In the genomic region with DNA sequence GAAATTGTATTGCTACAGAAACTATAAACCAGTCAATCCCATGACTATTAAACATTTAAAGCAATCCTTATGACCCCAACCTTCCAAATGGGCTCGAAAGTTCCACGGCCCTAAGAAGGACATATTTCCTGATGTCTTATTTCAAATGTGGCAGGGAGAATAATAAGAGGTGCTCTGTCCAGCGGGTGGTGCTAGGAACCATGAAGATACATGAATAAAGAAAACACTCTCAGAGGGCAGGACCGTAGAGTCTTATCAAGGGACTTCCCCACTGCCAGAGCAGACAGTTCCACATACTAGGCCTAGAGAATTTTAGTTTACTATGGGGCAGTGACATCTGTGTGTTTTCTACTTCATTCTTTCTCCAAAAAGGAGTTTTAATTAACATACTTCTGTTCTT, we compare ENCODE assay signal across 10 cellular contexts.
DNase-seq lines count a peak whose midpoint lies in the region; ATAC-seq and TF ChIP-seq lines count a peak whose summit lies in the region.
"Had no signal": no experiment of that assay in that cellular context is flagged by ENCODE, and none has a peak within 500 bp of the region (broad histone marks: within the 10 kb centered on the region; RNA-seq: fewer than 3 reads in every experiment).

No MANE protein-coding gene starts in this region.

- H3K4me3 ChIP-seq in A673 (ENCODE audit: low read depth, low read length, poor library complexity, severe bottlenecking) (no peak overlapping the region), GM23248 (no peak overlapping the region), RWPE2 (ENCODE audit: severe bottlenecking) (no peak overlapping the region), fibroblast of villous mesenchyme (ENCODE audit: low read depth, low read length) (no peak overlapping the region)
- H3K4me3 ChIP-seq: tibial nerve had no signal

- H3K27ac ChIP-seq in A673 (ENCODE audit: low read depth, low read length, poor library complexity, severe bottlenecking) (no peak overlapping the region), GM23248 (no peak overlapping the region), RWPE2 (ENCODE audit: poor library complexity, severe bottlenecking) (no peak overlapping the region)
- H3K27ac ChIP-seq: tibial nerve had no signal

- ATAC-seq in RWPE2 (ENCODE audit: low read depth) (peak; percentile 70), GM18502 (IDR thresholded peaks at IDR 0.05; ENCODE audit: poor library complexity, unreplicated experiment) (no peak), GM19023 (IDR thresholded peaks at IDR 0.05; ENCODE audit: unreplicated experiment) (no peak), HG02981 (IDR thresholded peaks at IDR 0.05; ENCODE audit: unreplicated experiment) (no peak)
- ATAC-seq: activated CD4-positive, alpha-beta T cell treated with anti-CD3 and anti-CD28 coated beads for 36 hours had no signal

- H3K9ac ChIP-seq in GM23248, result no peak overlapping the region

- POLR2A ChIA-PET in A673 (lab: Charles Lee; ENCODE audit: low non-redundant PET), result no interaction called here

- BruUV-seq in A673 (replicated peaks; lab: Mats Ljungman, UMichigan), result no TSS peak

- 45 to 49% methylated on average over 4 of the region's 4 CpGs for WGBS in GM23248 (ENCODE audit: low coverage in 1 of 2, low lambda C conversion rate in 2 of 2, missing lambda C conversion rate in 2 of 2), 2 experiments

- H2AFZ ChIP-seq in GM23248, result no peak overlapping the region

- H3K4me2 ChIP-seq in GM23248 (ENCODE audit: unreplicated experiment), result no peak overlapping the region

- intact Hi-C loops in A673 (cut with micrococcal nuclease; ENCODE audit: unreplicated experiment), result loop anchor here (5.0 kb wide), 1 partner anchor 134 kb away; no protein-coding TSS in a partner anchor

- no peaks in the 10 kb centered on the region for H3K9me2 ChIP-seq in GM23248 (ENCODE audit: insufficient read depth)

- CTCF ChIA-PET in A673 (lab: Charles Lee), result no interaction called here

- DNase-seq in A673 (ENCODE audit: low spot score) (peak; percentile 41), GM23248 (peak; percentile 51), RWPE2 (ENCODE audit: low spot score) (no peak), fibroblast of villous mesenchyme (ENCODE audit: low read depth) (peak; percentile 41)
- DNase-seq in stimulated activated CD4-positive, alpha-beta T cell treated with anti-CD3 and anti-CD28 coated beads, Interleukin-1b, Interleukin-23, amount 100 ng/mL, for 48 hours, result no peak
- DNase-seq: activated CD4-positive, alpha-beta T cell treated with anti-CD3 and anti-CD28 coated beads for 36 hours had no signal

- H3K4me1 ChIP-seq in A673 (ENCODE audit: insufficient read depth, low read length, poor library complexity, severe bottlenecking), result no peaks in the 10 kb centered on the region
- H3K4me1 ChIP-seq in GM23248 (ENCODE audit: insufficient read depth), result no peaks in the 10 kb centered on the region
- H3K4me1 ChIP-seq in RWPE2 (ENCODE audit: insufficient read depth, poor library complexity, severe bottlenecking), result no peaks in the 10 kb centered on the region
- H3K4me1 ChIP-seq: tibial nerve had no signal

- H3F3A ChIP-seq in GM23248 (ENCODE audit: insufficient read depth), result no peaks in the 10 kb centered on the region

- no peaks in the 10 kb centered on the region for H3K79me2 ChIP-seq in GM23248 (ENCODE audit: insufficient read depth)

- no peaks in the 10 kb centered on the region for H4K20me1 ChIP-seq in GM23248 (ENCODE audit: insufficient read depth)

- H3K9me3 ChIP-seq in A673 (ENCODE audit: low read depth, low read length, poor library complexity, severe bottlenecking) (no peaks in the 10 kb centered on the region), GM23248 (ENCODE audit: low read depth) (no peaks in the 10 kb centered on the region), RWPE2 (ENCODE audit: severe bottlenecking) (no peaks in the 10 kb centered on the region)
- H3K9me3 ChIP-seq: tibial nerve had no signal

- H3K27me3 ChIP-seq in A673 (replicated peaks; ENCODE audit: insufficient read depth, low read depth, low read length, poor library complexity), result peaks cover 5% of the 10 kb centered on the region
- H3K27me3 ChIP-seq in GM23248 (replicated peaks; ENCODE audit: insufficient read depth), result peaks cover 3% of the 10 kb centered on the region
- no peaks in the 10 kb centered on the region for H3K27me3 ChIP-seq in RWPE2 (ENCODE audit: insufficient read depth, poor library complexity, severe bottlenecking)
- H3K27me3 ChIP-seq: tibial nerve had no signal

- H3K36me3 ChIP-seq in A673 (ENCODE audit: insufficient read depth, low read length, poor library complexity, severe bottlenecking) (no peaks in the 10 kb centered on the region), GM23248 (ENCODE audit: low read depth) (no peaks in the 10 kb centered on the region), RWPE2 (ENCODE audit: low read depth) (no peaks in the 10 kb centered on the region)
- H3K36me3 ChIP-seq: tibial nerve had no signal

- in situ Hi-C loops in GM23248 (cut with MboI), result no loop called here

- TF ChIP-seq CTCF in A673 (conservative IDR thresholded peaks at IDR 0.05; ENCODE audit: low read depth, low read length) (peak; percentile 33; the same call in 1 of the 2 replicates), RWPE2 (IDR thresholded peaks at IDR 0.05; ENCODE audit: poor library complexity, severe bottlenecking) (peak; percentile 60), fibroblast of villous mesenchyme (IDR thresholded peaks at IDR 0.05; ENCODE audit: insufficient read depth, low read depth, low read length) (peak; percentile 23)

Comparison
In these comparisons a context has a peak if more than half of its experiments do, and no peak if none do; other contexts are left out.
1. DNase-seq: peak in A673 (single experiment), GM23248 (single experiment) and fibroblast of villous mesenchyme (single experiment); none in RWPE2 (single experiment) and stimulated activated CD4-positive, alpha-beta T cell treated with anti-CD3 and anti-CD28 coated beads, Interleukin-1b, Interleukin-23, amount 100 ng/mL, for 48 hours (single experiment).
2. Peak in every context shown above with its lines, with median percentiles within 50 percentile points of each other: CTCF ChIP-seq.